Comparison of ENCODE assay signal across 1 cellular context in the genomic region with DNA sequence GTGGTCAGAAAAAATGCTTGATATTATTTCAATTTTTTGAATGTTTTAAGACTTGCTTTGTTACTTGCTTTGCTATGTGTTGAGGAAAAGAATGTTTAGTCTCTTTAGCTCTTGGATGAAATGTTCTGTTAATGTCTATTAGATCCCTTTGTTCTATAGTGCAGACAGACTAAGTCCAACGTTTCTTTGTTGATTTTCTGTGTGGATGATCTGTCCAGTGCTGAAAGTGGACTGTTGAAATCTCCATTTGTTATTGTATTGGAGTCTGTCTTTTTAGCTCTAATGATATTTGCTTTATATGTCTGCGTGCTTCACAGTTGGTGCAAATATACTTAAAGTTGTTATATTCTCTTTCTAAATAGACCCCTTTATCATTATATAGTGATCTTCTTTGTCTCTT.
TF ChIP-seq lines count a peak whose summit lies in the region.

No MANE protein-coding gene starts in this region.

TF ChIP-seq in A549, 52 proteins besides CTCF, POLR2A, EP300 and RAD21 (continued from another document):
- TF ChIP-seq REST (IDR thresholded peaks at IDR 0.05), result peak; percentile 66; the same call in 1 of the 2 replicates
